25 cellular contexts compared by ENCODE assay signal in the genomic region with DNA sequence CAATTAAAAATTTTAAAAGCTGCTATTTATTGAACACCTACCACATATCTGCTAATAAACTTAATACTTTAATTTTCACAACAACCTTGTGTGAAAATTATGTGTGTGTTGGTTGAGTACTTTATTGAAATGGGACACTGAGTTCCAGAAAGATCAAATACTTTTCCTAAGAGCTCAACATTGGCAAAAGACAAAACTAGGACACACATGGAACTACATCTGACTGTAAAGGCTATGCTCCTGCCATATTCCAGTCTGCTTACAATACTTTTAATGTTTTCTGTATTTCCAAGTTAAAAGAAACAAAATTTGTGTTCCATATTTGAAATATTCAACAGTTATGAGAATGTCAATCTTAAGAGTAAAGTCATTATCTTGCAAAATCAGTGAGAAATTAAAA.
"Had no signal": no experiment of that assay in that cellular context is flagged by ENCODE, and none has a peak within 500 bp of the region (broad histone marks: within the 10 kb centered on the region; RNA-seq: fewer than 3 reads in every experiment).

No MANE protein-coding gene starts in this region.

- DNase-seq: activated CD4-positive, alpha-beta memory T cell treated with anti-CD3 and anti-CD28 coated beads, Interleukin-2, amount 10 ng/mL, durations not matched to agents 7 days and 5 days; activated CD4-positive, alpha-beta T cell treated with anti-CD3 and anti-CD28 coated beads for 1 hour; activated CD4-positive, alpha-beta T cell treated with anti-CD3 and anti-CD28 coated beads for 4 hours; activated CD4-positive, alpha-beta T cell treated with anti-CD3 and anti-CD28 coated beads, Interleukin-2, amount 10 ng/mL, durations not matched to agents 7 days and 5 days; activated CD4-positive, alpha-beta T cell treated with anti-CD3 and anti-CD28 coated beads, Interleukin-2, amount 50 U/mL, for 4 hours; activated CD4-positive, CD25-positive, alpha-beta regulatory T cell; activated CD8-positive, alpha-beta memory T cell treated with anti-CD3 and anti-CD28 coated beads, Interleukin-2, amount 50 U/mL, for 48 hours; activated gamma-delta T cell; activated naive CD4-positive, alpha-beta T cell; activated naive CD4-positive, alpha-beta T cell treated with anti-CD3 and anti-CD28 coated beads, Interleukin-2, amount 10 ng/mL, durations not matched to agents 7 days and 5 days; activated naive CD8-positive, alpha-beta T cell treated with anti-CD3 and anti-CD28 coated beads, Interleukin-2, amount 10 ng/mL, durations not matched to agents 7 days and 5 days; activated T-cell treated with anti-CD3 and anti-CD28 coated beads for 4 hours; activated T-cell treated with anti-CD3 and anti-CD28 coated beads, Interleukin-2, amount 50 U/mL, for 24 hours; activated T-cell treated with anti-CD3 and anti-CD28 coated beads, Interleukin-2, amount 50 U/mL, for 72 hours; dorsolateral prefrontal cortex; effector memory CD4-positive, alpha-beta T cell; endodermal cell; foreskin keratinocyte; gastrocnemius medialis; glutamatergic neuron; heart left ventricle; T-helper 1 cell; T-helper 17 cell; T1000 had no signal

- ATAC-seq: activated T-cell treated with anti-CD3 and anti-CD28 coated beads, Interleukin-2, amount 50 U/mL, for 72 hours; esophagus mucosa; foreskin keratinocyte; gastrocnemius medialis; T-helper 17 cell had no signal
